1 cellular context compared by ENCODE assay signal in the genomic region with DNA sequence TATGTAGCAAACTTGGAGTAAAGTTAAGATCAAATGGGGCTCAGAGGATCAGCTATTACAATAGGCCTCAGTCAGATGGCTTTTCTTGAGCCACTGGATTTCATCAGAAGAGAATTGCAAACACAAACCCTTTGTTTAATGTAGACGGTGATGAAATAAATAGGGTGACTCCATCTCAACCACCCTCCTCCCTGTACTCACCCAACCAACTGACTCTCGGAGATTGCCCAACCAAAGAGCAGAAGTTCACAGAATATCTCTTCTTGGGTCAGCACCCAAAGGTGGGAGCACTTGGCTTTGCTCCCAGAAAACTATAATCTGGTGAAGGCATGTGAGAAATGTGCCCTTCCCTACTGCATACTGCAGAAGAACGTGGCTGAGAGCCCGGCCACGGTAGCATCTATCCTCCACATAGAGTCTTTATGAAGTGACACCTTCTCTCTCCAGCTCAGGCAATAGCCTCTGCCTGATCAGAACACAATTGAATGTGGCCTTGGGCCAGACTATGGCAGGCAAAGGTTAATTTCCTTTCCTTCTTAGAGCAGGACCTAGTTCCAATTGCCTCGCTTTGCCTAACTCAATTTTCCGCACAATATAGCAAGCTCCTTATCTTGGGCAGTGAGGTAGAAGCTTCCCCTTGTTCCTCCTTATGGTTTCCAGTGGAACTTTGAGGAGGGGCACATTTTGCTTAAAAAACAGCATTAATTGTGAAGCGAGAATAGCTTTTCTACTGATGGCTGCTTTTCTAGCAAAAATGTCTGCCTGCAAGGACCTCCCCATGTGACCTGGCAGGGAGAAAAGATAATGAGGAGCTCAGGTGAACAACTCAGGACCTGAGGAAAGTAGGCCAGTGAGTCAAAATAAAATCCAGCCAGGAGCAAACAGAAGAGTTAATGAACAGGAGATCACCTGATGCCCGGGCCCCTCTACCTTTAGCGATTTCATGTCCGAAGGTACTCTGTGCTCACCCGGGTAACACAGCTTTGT.
TF ChIP-seq lines count a peak whose summit lies in the region.

No MANE protein-coding gene starts in this region.

TF ChIP-seq in K562, 482 proteins besides CTCF, POLR2A, EP300 and RAD21 (continued from another document and continues in another):
- TF ChIP-seq, protein P1, sequence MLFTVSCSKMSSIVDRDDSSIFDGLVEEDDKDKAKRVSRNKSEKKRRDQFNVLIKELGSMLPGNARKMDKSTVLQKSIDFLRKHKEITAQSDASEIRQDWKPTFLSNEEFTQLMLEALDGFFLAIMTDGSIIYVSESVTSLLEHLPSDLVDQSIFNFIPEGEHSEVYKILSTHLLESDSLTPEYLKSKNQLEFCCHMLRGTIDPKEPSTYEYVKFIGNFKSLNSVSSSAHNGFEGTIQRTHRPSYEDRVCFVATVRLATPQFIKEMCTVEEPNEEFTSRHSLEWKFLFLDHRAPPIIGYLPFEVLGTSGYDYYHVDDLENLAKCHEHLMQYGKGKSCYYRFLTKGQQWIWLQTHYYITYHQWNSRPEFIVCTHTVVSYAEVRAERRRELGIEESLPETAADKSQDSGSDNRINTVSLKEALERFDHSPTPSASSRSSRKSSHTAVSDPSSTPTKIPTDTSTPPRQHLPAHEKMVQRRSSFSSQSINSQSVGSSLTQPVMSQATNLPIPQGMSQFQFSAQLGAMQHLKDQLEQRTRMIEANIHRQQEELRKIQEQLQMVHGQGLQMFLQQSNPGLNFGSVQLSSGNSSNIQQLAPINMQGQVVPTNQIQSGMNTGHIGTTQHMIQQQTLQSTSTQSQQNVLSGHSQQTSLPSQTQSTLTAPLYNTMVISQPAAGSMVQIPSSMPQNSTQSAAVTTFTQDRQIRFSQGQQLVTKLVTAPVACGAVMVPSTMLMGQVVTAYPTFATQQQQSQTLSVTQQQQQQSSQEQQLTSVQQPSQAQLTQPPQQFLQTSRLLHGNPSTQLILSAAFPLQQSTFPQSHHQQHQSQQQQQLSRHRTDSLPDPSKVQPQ (CRISPR knock-in tag; IDR thresholded peaks at IDR 0.05; ENCODE audit: borderline replicate concordance) = no peak
- no peak for TF ChIP-seq E2F3 (CRISPR knock-in tag; IDR thresholded peaks at IDR 0.05)
- TF ChIP-seq CSDE1 (IDR thresholded peaks at IDR 0.05) = no peak
- TF ChIP-seq CBFA2T2 (conservative IDR thresholded peaks at IDR 0.05) = peak; percentile 75
- peak; percentile 53; the same call in 1 of the 2 replicates for TF ChIP-seq ZEB2 (IDR thresholded peaks at IDR 0.05)
- TF ChIP-seq SAFB (IDR thresholded peaks at IDR 0.05; ENCODE audit: borderline replicate concordance, low read depth, low read length) = no peak
- TF ChIP-seq SRF (CRISPR knock-in tag; IDR thresholded peaks at IDR 0.05) = no peak
- TF ChIP-seq TEAD1 (CRISPR knock-in tag; IDR thresholded peaks at IDR 0.05) = peak in 1 of 2 experiments; percentile 69; a peak in 3 of 4 replicates
- no peak for TF ChIP-seq ZC3H8 (IDR thresholded peaks at IDR 0.05)
- peak; percentile 49; the same call in 1 of the 2 replicates for TF ChIP-seq POLR2AphosphoS5 (IDR thresholded peaks at IDR 0.05; ENCODE audit: control insufficient read depth, insufficient read depth, low read depth, low read length)
- TF ChIP-seq, protein P2, sequence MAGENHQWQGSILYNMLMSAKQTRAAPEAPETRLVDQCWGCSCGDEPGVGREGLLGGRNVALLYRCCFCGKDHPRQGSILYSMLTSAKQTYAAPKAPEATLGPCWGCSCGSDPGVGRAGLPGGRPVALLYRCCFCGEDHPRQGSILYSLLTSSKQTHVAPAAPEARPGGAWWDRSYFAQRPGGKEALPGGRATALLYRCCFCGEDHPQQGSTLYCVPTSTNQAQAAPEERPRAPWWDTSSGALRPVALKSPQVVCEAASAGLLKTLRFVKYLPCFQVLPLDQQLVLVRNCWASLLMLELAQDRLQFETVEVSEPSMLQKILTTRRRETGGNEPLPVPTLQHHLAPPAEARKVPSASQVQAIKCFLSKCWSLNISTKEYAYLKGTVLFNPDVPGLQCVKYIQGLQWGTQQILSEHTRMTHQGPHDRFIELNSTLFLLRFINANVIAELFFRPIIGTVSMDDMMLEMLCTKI (IDR thresholded peaks at IDR 0.05; ENCODE audit: partially characterized antibody) = no peak
- TF ChIP-seq RFX5 (IDR thresholded peaks at IDR 0.05; ENCODE audit: low read depth, low read length) = no peak
- TF ChIP-seq, protein P3, sequence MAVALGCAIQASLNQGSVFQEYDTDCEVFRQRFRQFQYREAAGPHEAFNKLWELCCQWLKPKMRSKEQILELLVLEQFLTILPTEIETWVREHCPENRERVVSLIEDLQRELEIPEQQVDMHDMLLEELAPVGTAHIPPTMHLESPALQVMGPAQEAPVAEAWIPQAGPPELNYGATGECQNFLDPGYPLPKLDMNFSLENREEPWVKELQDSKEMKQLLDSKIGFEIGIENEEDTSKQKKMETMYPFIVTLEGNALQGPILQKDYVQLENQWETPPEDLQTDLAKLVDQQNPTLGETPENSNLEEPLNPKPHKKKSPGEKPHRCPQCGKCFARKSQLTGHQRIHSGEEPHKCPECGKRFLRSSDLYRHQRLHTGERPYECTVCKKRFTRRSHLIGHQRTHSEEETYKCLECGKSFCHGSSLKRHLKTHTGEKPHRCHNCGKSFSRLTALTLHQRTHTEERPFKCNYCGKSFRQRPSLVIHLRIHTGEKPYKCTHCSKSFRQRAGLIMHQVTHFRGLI (CRISPR knock-in tag; IDR thresholded peaks at IDR 0.05) = 0 out of 2 replicates have a peak, but pooled peaks have one; percentile 35
- peak; percentile 78 for TF ChIP-seq NCOR1 (IDR thresholded peaks at IDR 0.05)
- TF ChIP-seq LEF1 (IDR thresholded peaks at IDR 0.05) = peak; percentile 19; the same call in 1 of the 2 replicates
- no peak for TF ChIP-seq ZNF140 (CRISPR knock-in tag; IDR thresholded peaks at IDR 0.05)
- TF ChIP-seq ZNF175 (CRISPR knock-in tag; IDR thresholded peaks at IDR 0.05; ENCODE audit: low read depth) = 0 out of 2 replicates have a peak, but pooled peaks have one; percentile 45
- TF ChIP-seq TEAD2 (tag; IDR thresholded peaks at IDR 0.05) = no peak
- no peak for TF ChIP-seq ZNF695 (CRISPR knock-in tag; IDR thresholded peaks at IDR 0.05)
- no peak for TF ChIP-seq ZFP1 (CRISPR knock-in tag; IDR thresholded peaks at IDR 0.05)
- no peak for TF ChIP-seq GABPB1 (CRISPR knock-in tag; IDR thresholded peaks at IDR 0.05)
- no peak for TF ChIP-seq NFYB (IDR thresholded peaks at IDR 0.05; ENCODE audit: extremely low read depth, insufficient read length)
- TF ChIP-seq ZNF12 (CRISPR knock-in tag; IDR thresholded peaks at IDR 0.05) = no peak
- TF ChIP-seq, protein P4, sequence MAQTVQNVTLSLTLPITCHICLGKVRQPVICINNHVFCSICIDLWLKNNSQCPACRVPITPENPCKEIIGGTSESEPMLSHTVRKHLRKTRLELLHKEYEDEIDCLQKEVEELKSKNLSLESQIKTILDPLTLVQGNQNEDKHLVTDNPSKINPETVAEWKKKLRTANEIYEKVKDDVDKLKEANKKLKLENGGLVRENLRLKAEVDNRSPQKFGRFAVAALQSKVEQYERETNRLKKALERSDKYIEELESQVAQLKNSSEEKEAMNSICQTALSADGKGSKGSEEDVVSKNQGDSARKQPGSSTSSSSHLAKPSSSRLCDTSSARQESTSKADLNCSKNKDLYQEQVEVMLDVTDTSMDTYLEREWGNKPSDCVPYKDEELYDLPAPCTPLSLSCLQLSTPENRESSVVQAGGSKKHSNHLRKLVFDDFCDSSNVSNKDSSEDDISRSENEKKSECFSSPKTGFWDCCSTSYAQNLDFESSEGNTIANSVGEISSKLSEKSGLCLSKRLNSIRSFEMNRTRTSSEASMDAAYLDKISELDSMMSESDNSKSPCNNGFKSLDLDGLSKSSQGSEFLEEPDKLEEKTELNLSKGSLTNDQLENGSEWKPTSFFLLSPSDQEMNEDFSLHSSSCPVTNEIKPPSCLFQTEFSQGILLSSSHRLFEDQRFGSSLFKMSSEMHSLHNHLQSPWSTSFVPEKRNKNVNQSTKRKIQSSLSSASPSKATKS (CRISPR knock-in tag; IDR thresholded peaks at IDR 0.05) = no peak
- no peak for TF ChIP-seq RBFOX2 (IDR thresholded peaks at IDR 0.05; ENCODE audit: low read depth, low read length)
- peak; percentile 27; the same call in 1 of the 2 replicates for TF ChIP-seq NFE2 (IDR thresholded peaks at IDR 0.05; ENCODE audit: low read depth)
- TF ChIP-seq, protein P5, sequence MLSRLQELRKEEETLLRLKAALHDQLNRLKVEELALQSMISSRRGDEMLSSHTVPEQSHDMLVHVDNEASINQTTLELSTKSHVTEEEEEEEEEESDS (CRISPR knock-in tag; IDR thresholded peaks at IDR 0.05) = no peak
- no peak for TF ChIP-seq NUFIP1 (IDR thresholded peaks at IDR 0.05; ENCODE audit: partially characterized antibody)
- no peak for TF ChIP-seq KAT2B (IDR thresholded peaks at IDR 0.05; ENCODE audit: low read depth, low read length)
- no peak for TF ChIP-seq POLR3G (IDR thresholded peaks at IDR 0.05; ENCODE audit: extremely low read depth, insufficient read length, insufficient replicate concordance)
- TF ChIP-seq L3MBTL2 (IDR thresholded peaks at IDR 0.05) = peak; percentile 44; the same call in 1 of the 2 replicates
- TF ChIP-seq NFIX (CRISPR knock-in tag; IDR thresholded peaks at IDR 0.05; ENCODE audit: low read depth) = no peak
- TF ChIP-seq TGIF2 (CRISPR knock-in tag; IDR thresholded peaks at IDR 0.05) = no peak
- peak; percentile 81 for TF ChIP-seq TEAD4 (IDR thresholded peaks at IDR 0.05; ENCODE audit: low read length)
- no peak for TF ChIP-seq TEAD4 (CRISPR knock-in tag; IDR thresholded peaks at IDR 0.05; ENCODE audit: borderline replicate concordance)
- TF ChIP-seq CBX2 (IDR thresholded peaks at IDR 0.05; ENCODE audit: insufficient read depth, low read length, poor library complexity, severe bottlenecking) = no peak
- no peak for TF ChIP-seq SIN3B (IDR thresholded peaks at IDR 0.05; ENCODE audit: low read depth)
- no peak for TF ChIP-seq POLR2AphosphoS2 (IDR thresholded peaks at IDR 0.05; ENCODE audit: low read length)
- 0 out of 2 replicates have a peak, but pooled peaks have one; percentile 14 for TF ChIP-seq CREM (IDR thresholded peaks at IDR 0.05; ENCODE audit: low read depth)
- TF ChIP-seq SREBF1 (IDR thresholded peaks at IDR 0.05; ENCODE audit: borderline replicate concordance, low read depth, low read length) = no peak
- no peak for TF ChIP-seq ZNF79 (CRISPR knock-in tag; IDR thresholded peaks at IDR 0.05; ENCODE audit: low read depth)
- no peak for TF ChIP-seq DACH1 (IDR thresholded peaks at IDR 0.05; ENCODE audit: partially characterized antibody)
- TF ChIP-seq ZC3H4 (CRISPR knock-in tag; IDR thresholded peaks at IDR 0.05; ENCODE audit: borderline replicate concordance) = no peak
- TF ChIP-seq PCBP1 (IDR thresholded peaks at IDR 0.05; ENCODE audit: low read depth, low read length, poor library complexity, severe bottlenecking) = no peak
- no peak for TF ChIP-seq TRIM28 (IDR thresholded peaks at IDR 0.05)
- no peak for TF ChIP-seq NR2C2 (CRISPR knock-in tag; IDR thresholded peaks at IDR 0.05)
- peak; percentile 77 for TF ChIP-seq NR2C2 (tag; IDR thresholded peaks at IDR 0.05)
- peak; percentile 27; the same call in 1 of the 2 replicates for TF ChIP-seq RNF2 (IDR thresholded peaks at IDR 0.05)
- TF ChIP-seq, protein P6, sequence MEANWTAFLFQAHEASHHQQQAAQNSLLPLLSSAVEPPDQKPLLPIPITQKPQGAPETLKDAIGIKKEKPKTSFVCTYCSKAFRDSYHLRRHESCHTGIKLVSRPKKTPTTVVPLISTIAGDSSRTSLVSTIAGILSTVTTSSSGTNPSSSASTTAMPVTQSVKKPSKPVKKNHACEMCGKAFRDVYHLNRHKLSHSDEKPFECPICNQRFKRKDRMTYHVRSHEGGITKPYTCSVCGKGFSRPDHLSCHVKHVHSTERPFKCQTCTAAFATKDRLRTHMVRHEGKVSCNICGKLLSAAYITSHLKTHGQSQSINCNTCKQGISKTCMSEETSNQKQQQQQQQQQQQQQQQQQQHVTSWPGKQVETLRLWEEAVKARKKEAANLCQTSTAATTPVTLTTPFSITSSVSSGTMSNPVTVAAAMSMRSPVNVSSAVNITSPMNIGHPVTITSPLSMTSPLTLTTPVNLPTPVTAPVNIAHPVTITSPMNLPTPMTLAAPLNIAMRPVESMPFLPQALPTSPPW (CRISPR knock-in tag; IDR thresholded peaks at IDR 0.05) = peak; percentile 73
- TF ChIP-seq SRSF9 (IDR thresholded peaks at IDR 0.05; ENCODE audit: borderline replicate concordance, low read depth, low read length) = no peak
- TF ChIP-seq, protein P7, sequence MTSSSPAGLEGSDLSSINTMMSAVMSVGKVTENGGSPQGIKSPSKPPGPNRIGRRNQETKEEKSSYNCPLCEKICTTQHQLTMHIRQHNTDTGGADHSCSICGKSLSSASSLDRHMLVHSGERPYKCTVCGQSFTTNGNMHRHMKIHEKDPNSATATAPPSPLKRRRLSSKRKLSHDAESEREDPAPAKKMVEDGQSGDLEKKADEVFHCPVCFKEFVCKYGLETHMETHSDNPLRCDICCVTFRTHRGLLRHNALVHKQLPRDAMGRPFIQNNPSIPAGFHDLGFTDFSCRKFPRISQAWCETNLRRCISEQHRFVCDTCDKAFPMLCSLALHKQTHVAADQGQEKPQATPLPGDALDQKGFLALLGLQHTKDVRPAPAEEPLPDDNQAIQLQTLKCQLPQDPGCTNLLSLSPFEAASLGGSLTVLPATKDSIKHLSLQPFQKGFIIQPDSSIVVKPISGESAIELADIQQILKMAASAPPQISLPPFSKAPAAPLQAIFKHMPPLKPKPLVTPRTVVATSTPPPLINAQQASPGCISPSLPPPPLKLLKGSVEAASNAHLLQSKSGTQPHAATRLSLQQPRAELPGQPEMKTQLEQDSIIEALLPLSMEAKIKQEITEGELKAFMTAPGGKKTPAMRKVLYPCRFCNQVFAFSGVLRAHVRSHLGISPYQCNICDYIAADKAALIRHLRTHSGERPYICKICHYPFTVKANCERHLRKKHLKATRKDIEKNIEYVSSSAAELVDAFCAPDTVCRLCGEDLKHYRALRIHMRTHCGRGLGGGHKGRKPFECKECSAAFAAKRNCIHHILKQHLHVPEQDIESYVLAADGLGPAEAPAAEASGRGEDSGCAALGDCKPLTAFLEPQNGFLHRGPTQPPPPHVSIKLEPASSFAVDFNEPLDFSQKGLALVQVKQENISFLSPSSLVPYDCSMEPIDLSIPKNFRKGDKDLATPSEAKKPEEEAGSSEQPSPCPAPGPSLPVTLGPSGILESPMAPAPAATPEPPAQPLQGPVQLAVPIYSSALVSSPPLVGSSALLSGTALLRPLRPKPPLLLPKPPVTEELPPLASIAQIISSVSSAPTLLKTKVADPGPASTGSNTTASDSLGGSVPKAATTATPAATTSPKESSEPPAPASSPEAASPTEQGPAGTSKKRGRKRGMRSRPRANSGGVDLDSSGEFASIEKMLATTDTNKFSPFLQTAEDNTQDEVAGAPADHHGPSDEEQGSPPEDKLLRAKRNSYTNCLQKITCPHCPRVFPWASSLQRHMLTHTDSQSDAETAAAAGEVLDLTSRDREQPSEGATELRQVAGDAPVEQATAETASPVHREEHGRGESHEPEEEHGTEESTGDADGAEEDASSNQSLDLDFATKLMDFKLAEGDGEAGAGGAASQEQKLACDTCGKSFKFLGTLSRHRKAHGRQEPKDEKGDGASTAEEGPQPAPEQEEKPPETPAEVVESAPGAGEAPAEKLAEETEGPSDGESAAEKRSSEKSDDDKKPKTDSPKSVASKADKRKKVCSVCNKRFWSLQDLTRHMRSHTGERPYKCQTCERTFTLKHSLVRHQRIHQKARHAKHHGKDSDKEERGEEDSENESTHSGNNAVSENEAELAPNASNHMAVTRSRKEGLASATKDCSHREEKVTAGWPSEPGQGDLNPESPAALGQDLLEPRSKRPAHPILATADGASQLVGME (CRISPR knock-in tag; IDR thresholded peaks at IDR 0.05) = 0 out of 2 replicates have a peak, but pooled peaks have one; percentile 35
- TF ChIP-seq CTBP1 (IDR thresholded peaks at IDR 0.05; ENCODE audit: borderline replicate concordance) = peak; percentile 76; the same call in 1 of the 2 replicates
